15 cellular contexts compared by ENCODE assay signal in genomic region chr22:44355688-44356070, GRCh38. TPM values are rescaled to one million over a fixed set of nuclear protein-coding genes. Genes with fewer than 3 reads are reported as not detected.
"Had no signal": no experiment of that assay in that cellular context is flagged by ENCODE, and none has a peak within 500 bp of the region (broad histone marks: within the 10 kb centered on the region; RNA-seq: fewer than 3 reads in every experiment).

No MANE protein-coding gene starts in this region.

- H3K27ac Mint-ChIP-seq: activated CD8-positive, alpha-beta memory T cell treated with anti-CD3 and anti-CD28 coated beads, Interleukin-2, amount 10 ng/mL, durations not matched to agents 7 days and 5 days; activated naive CD8-positive, alpha-beta T cell; activated T-cell treated with anti-CD3 and anti-CD28 coated beads, Interleukin-2, amount 50 U/mL, for 24 hours; progenitor cell of endocrine pancreas had no signal

- ATAC-seq: activated CD4-positive, CD25-positive, alpha-beta regulatory T cell treated with anti-CD3 and anti-CD28 coated beads, Interleukin-2, amount 50 U/mL, for 24 hours; activated CD8-positive, alpha-beta memory T cell treated with anti-CD3 and anti-CD28 coated beads, Interleukin-2, amount 10 ng/mL, durations not matched to agents 7 days and 5 days; heart left ventricle; stimulated activated naive CD8-positive, alpha-beta T cell treated with anti-CD3 and anti-CD28 coated beads, Interleukin-15, Interleukin-2, amounts not matched to agents 100 U/mL and 50 U/mL, for 24 hours had no signal

- H3K36me3 Mint-ChIP-seq: activated CD8-positive, alpha-beta memory T cell treated with anti-CD3 and anti-CD28 coated beads, Interleukin-2, amount 10 ng/mL, durations not matched to agents 7 days and 5 days; activated naive CD8-positive, alpha-beta T cell had no signal

- H3K27me3 ChIP-seq: upper lobe of left lung had no signal

- H3K4me3 Mint-ChIP-seq: activated CD8-positive, alpha-beta memory T cell treated with anti-CD3 and anti-CD28 coated beads, Interleukin-2, amount 10 ng/mL, durations not matched to agents 7 days and 5 days; activated naive CD8-positive, alpha-beta T cell; activated T-cell treated with anti-CD3 and anti-CD28 coated beads, Interleukin-2, amount 50 U/mL, for 24 hours had no signal

- H3K36me3 ChIP-seq: breast epithelium, heart left ventricle, upper lobe of left lung had no signal

- H3K4me3 ChIP-seq: breast epithelium, heart left ventricle, upper lobe of left lung had no signal

- H3K27ac ChIP-seq: breast epithelium, heart left ventricle, upper lobe of left lung had no signal

- H3K9me3 Mint-ChIP-seq: activated T-cell treated with anti-CD3 and anti-CD28 coated beads, Interleukin-2, amount 50 U/mL, for 24 hours had no signal

- H3K9me3 ChIP-seq: breast epithelium, heart left ventricle, upper lobe of left lung had no signal

- DNase-seq: activated CD4-positive, alpha-beta T cell treated with anti-CD3 and anti-CD28 coated beads, Interleukin-2, amount 50 U/mL, for 4 hours; activated CD8-positive, alpha-beta memory T cell treated with anti-CD3 and anti-CD28 coated beads, Interleukin-2, amount 10 ng/mL, durations not matched to agents 7 days and 5 days; activated gamma-delta T cell; activated T-cell treated with anti-CD3 and anti-CD28 coated beads, Interleukin-2, amount 50 U/mL, for 24 hours; foreskin melanocyte; midbrain; stimulated activated CD4-positive, alpha-beta T cell treated with anti-CD3 and anti-CD28 coated beads, Interleukin-2, amount 100 ng/mL, for 48 hours; stimulated activated naive CD8-positive, alpha-beta T cell treated with anti-CD3 and anti-CD28 coated beads, Interleukin-15, Interleukin-2, amounts not matched to agents 100 U/mL and 50 U/mL, for 24 hours; upper lobe of left lung had no signal

RNA-seq across cellular contexts. Expression of gene SHISAL1, which starts 42.9 kb away (rescaled TPM):
- total RNA-seq: activated CD8-positive, alpha-beta memory T cell treated with anti-CD3 and anti-CD28 coated beads, Interleukin-2, amount 10 ng/mL, durations not matched to agents 7 days and 5 days; T-helper 2 cell treated with Interferon-gamma antibody and Interleukin-4, amounts not matched to agents 100 ng/mL and 5 ng/mL, for 36 hours had no signal
